In the genomic region with DNA sequence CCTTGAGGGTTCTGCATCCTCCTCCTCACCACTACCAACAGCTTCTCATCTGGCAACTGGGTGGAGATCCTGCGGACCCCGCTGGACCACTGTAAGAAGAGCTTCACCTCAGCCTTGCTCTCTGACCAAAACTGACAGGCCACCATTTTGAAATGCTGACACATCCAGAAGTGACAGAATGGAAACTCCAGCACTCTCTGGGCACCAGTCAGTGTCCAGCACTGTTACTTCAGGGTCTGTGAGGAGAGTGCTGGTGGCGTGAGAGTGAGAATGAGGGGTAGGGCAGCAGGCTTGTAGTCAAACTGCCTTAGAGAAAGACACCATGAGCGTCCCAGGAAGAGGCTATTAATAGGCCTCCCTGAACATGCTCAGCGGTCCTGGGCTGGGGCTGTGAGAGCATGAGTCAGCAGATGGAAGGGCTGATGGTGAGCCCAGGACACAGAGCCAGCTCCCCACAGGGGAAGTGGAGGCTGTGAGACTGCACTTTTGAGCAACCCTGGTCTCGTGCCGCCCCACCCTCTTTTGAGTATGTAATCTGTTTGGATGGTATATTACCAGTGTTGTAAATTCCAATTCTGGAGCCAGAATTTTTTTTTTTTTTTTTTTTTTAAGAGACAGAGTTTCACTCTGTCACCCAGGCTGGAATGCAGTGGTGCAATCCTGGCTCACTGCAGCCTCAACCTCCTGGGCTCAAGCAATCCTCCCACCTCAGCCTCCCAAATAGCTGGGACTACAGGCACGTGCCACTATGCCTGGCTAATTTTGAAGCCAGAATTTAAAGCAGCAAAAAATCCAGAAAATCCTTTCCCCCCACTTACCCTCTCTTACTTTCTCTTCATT, we compare ENCODE assay signal across 1 cellular context.
TF ChIP-seq lines count a peak whose summit lies in the region.

No MANE protein-coding gene starts in this region.

TF ChIP-seq in GM23338, 12 proteins besides CTCF, POLR2A, EP300 and RAD21 (continued from another document):
- TF ChIP-seq, protein P1, sequence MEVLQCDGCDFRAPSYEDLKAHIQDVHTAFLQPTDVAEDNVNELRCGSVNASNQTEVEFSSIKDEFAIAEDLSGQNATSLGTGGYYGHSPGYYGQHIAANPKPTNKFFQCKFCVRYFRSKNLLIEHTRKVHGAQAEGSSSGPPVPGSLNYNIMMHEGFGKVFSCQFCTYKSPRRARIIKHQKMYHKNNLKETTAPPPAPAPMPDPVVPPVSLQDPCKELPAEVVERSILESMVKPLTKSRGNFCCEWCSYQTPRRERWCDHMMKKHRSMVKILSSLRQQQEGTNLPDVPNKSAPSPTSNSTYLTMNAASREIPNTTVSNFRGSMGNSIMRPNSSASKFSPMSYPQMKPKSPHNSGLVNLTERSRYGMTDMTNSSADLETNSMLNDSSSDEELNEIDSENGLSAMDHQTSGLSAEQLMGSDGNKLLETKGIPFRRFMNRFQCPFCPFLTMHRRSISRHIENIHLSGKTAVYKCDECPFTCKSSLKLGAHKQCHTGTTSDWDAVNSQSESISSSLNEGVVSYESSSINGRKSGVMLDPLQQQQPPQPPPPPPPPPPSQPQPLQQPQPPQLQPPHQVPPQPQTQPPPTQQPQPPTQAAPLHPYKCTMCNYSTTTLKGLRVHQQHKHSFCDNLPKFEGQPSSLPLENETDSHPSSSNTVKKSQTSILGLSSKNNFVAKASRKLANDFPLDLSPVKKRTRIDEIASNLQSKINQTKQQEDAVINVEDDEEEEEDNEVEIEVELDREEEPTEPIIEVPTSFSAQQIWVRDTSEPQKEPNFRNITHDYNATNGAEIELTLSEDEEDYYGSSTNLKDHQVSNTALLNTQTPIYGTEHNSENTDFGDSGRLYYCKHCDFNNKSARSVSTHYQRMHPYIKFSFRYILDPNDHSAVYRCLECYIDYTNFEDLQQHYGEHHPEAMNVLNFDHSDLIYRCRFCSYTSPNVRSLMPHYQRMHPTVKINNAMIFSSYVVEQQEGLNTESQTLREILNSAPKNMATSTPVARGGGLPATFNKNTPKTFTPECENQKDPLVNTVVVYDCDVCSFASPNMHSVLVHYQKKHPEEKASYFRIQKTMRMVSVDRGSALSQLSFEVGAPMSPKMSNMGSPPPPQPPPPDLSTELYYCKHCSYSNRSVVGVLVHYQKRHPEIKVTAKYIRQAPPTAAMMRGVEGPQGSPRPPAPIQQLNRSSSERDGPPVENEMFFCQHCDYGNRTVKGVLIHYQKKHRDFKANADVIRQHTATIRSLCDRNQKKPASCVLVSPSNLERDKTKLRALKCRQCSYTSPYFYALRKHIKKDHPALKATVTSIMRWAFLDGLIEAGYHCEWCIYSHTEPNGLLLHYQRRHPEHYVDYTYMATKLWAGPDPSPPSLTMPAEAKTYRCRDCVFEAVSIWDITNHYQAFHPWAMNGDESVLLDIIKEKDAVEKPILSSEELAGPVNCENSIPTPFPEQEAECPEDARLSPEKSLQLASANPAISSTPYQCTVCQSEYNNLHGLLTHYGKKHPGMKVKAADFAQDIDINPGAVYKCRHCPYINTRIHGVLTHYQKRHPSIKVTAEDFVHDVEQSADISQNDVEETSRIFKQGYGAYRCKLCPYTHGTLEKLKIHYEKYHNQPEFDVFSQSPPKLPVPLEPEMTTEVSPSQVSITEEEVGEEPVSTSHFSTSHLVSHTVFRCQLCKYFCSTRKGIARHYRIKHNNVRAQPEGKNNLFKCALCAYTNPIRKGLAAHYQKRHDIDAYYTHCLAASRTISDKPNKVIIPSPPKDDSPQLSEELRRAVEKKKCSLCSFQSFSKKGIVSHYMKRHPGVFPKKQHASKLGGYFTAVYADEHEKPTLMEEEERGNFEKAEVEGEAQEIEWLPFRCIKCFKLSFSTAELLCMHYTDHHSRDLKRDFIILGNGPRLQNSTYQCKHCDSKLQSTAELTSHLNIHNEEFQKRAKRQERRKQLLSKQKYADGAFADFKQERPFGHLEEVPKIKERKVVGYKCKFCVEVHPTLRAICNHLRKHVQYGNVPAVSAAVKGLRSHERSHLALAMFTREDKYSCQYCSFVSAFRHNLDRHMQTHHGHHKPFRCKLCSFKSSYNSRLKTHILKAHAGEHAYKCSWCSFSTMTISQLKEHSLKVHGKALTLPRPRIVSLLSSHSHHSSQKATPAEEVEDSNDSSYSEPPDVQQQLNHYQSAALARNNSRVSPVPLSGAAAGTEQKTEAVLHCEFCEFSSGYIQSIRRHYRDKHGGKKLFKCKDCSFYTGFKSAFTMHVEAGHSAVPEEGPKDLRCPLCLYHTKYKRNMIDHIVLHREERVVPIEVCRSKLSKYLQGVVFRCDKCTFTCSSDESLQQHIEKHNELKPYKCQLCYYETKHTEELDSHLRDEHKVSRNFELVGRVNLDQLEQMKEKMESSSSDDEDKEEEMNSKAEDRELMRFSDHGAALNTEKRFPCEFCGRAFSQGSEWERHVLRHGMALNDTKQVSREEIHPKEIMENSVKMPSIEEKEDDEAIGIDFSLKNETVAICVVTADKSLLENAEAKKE (CRISPR knock-in tag; IDR thresholded peaks at IDR 0.05) = no peak
- TF ChIP-seq EZH2 (IDR thresholded peaks at IDR 0.05; ENCODE audit: low read depth, unreplicated experiment) (no peak), ZNF331 (CRISPR knock-in tag; IDR thresholded peaks at IDR 0.05; ENCODE audit: low read depth) (no peak)
